ENCODE assay signal across 15 cellular contexts in the genomic region with DNA sequence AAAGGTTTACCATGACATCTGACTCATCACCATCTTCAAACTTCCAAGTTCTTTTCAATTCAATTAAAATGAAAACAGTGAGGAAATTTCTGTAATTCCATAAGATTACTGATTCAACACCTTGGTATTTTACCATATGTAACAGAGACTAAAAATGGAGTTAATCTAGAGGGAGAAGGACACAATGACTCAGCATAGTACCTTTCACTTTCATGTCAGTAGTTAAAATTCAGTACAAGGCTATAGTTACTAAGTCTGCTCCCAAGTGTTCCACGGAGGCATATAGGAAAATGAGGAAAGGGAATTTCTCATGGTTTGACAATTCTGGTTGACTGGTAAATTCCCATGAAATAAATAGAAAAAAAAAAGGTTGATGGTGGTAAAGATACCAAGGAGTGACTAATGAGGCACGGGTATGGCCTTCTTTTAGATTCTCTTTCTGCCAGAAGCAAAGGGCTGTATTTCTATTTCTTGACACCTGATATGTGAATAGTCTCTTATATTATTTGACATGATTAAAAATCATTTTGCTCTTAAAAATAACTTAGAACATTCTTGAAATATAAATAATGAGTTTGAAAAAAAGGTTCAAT.
DNase-seq lines count a peak whose midpoint lies in the region; ATAC-seq lines count a peak whose summit lies in the region.
"Had no signal": no experiment of that assay in that cellular context is flagged by ENCODE, and none has a peak within 500 bp of the region (broad histone marks: within the 10 kb centered on the region; RNA-seq: fewer than 3 reads in every experiment).

No MANE protein-coding gene starts in this region.

- no peaks in the 10 kb centered on the region for H3K36me3 ChIP-seq in Karpas-422 (ENCODE audit: insufficient read depth, low read length)
- H3K36me3 ChIP-seq: lower lobe of right lung, sigmoid colon had no signal

- no peak overlapping the region for H3K27ac ChIP-seq in Karpas-422 (ENCODE audit: low read length)
- H3K27ac ChIP-seq: GM23248, lower lobe of right lung, sigmoid colon had no signal

- no peaks in the 10 kb centered on the region for H3K27me3 ChIP-seq in Karpas-422 (ENCODE audit: low read length)
- H3K27me3 ChIP-seq: sigmoid colon had no signal

- H3K4me2 ChIP-seq in Karpas-422 (ENCODE audit: low read depth, low read length, poor library complexity, severe bottlenecking): no peak overlapping the region

- DNase-seq in Karpas-422: no peak
- DNase-seq in glomerular visceral epithelial cell (ENCODE audit: extremely low spot score): peak; percentile 64
- DNase-seq in NCI-H2171 (lab: John Stamatoyannopoulos, UW): no peak
- DNase-seq in stimulated activated CD4-positive, alpha-beta T cell treated with anti-CD3 and anti-CD28 coated beads, Interleukin-2, amount 100 ng/mL, for 48 hours: no peak
- DNase-seq: activated gamma-delta T cell; DND-41; GM23248; lower lobe of right lung; NCI-H2081 treated with DMSO at 0.1 percent for 48 hours; sigmoid colon; stimulated activated naive CD4-positive, alpha-beta T cell treated with Interleukin-2 at 50 U/mL for 16 hours had no signal

- no peak overlapping the region for H3K9ac ChIP-seq in Karpas-422 (ENCODE audit: low read length)
- H3K9ac ChIP-seq: GM23248 had no signal

- H4K20me1 ChIP-seq in Karpas-422 (ENCODE audit: insufficient read depth, low read depth, low read length): no peaks in the 10 kb centered on the region

- no peaks in the 10 kb centered on the region for H3K9me3 ChIP-seq in Karpas-422 (ENCODE audit: low read length)
- H3K9me3 ChIP-seq: lower lobe of right lung had no signal

- H3K9me2 ChIP-seq in Karpas-422 (replicated peaks; ENCODE audit: insufficient read depth, low read length): no peaks in the 10 kb centered on the region

- no peaks in the 10 kb centered on the region for H3K79me2 ChIP-seq in Karpas-422 (ENCODE audit: low read length)

- no peaks in the 10 kb centered on the region for H3K4me1 ChIP-seq in Karpas-422 (ENCODE audit: low read length)
- H3K4me1 ChIP-seq: lower lobe of right lung, sigmoid colon had no signal

- H3K4me3 ChIP-seq in Karpas-422 (ENCODE audit: low read length): no peak overlapping the region
- H3K4me3 ChIP-seq: GM23248, lower lobe of right lung, sigmoid colon had no signal

- H2AFZ ChIP-seq in Karpas-422 (ENCODE audit: low read length): 0 out of 2 replicates have a peak overlapping the region, but pooled peaks have one; percentile 23
- H2AFZ ChIP-seq: GM23248 had no signal

- ATAC-seq in GM19328 (IDR thresholded peaks at IDR 0.05; ENCODE audit: unreplicated experiment) (peak; percentile 75), HG02884 (IDR thresholded peaks at IDR 0.05; ENCODE audit: unreplicated experiment) (peak; percentile 86), GM19467 (IDR thresholded peaks at IDR 0.05; ENCODE audit: unreplicated experiment) (no peak), HG03520 (IDR thresholded peaks at IDR 0.05; ENCODE audit: unreplicated experiment) (no peak)
- ATAC-seq: lower lobe of right lung had no signal

Comparison
In these comparisons a context has a peak if more than half of its experiments do, and no peak if none do; other contexts are left out.
1. ATAC-seq: peak in GM19328 (single experiment) and HG02884 (single experiment); none in GM19467 (single experiment) and HG03520 (single experiment).